ENCODE assay signal across 22 cellular contexts in the genomic region with DNA sequence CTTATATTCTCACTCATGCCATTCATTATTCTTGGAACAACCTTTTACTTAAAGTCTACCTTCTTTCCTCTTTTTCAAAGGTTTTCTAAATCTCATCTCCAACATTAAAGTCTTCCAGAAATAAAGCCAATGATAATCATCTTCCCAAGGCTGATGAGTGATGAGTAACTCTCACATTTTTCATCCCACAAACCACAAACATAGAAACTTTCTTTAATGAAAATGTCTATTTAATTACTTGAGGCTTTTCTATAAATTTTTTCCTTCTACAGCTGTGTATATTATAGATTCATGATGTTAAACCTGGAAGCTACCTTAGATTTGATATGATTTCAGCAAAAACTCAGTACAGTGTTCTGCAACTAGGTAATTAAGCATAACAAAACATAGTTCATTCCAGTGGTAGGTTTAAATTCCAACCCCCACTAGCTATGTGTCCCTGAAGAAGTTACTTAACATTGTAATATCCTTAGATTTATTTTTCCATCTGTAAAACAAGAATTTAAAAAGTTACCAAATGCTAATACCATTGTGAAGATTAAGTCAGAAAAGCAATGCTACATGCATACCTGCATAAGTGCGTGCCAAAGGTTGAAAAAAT.
DNase-seq lines count a peak whose midpoint lies in the region; ATAC-seq and TF ChIP-seq lines count a peak whose summit lies in the region.
"Had no signal": no experiment of that assay in that cellular context is flagged by ENCODE, and none has a peak within 500 bp of the region (broad histone marks: within the 10 kb centered on the region; RNA-seq: fewer than 3 reads in every experiment).

No MANE protein-coding gene starts in this region.

- TF ChIP-seq CTCF in Peyer's patch (IDR thresholded peaks at IDR 0.05): no peak

- DNase-seq in A172 (ENCODE audit: low spot score): peak; percentile 26
- DNase-seq in EH (ENCODE audit: low read depth): peak; percentile 67
- DNase-seq in NCI-H226: peak; percentile 8
- peak; percentile 70 for DNase-seq in iris pigment epithelial cell (ENCODE audit: low read depth)
- DNase-seq in NCI-H1417 (lab: John Stamatoyannopoulos, UW): no peak
- no peak for DNase-seq in Peyer's patch
- no peak for DNase-seq in NCI-H187 (lab: John Stamatoyannopoulos, UW)
- DNase-seq: C1 segment of cervical spinal cord; CD8-positive, alpha-beta memory T cell; DMS79 treated with DMSO at 0.1 percent for 48 hours; GF-D8; HCEC 1CT; NCI-H1105 treated with DMSO at 0.1 percent for 48 hours; NCI-H1930; NCI-H345; NCI-H524 treated with DMSO at 0.1 percent for 48 hours; PC-9; SW 1271 had no signal

- H3K36me3 ChIP-seq in Peyer's patch: no peaks in the 10 kb centered on the region
- H3K36me3 ChIP-seq: SJSA1 had no signal

- ATAC-seq in HG02884 (IDR thresholded peaks at IDR 0.05; ENCODE audit: unreplicated experiment): no peak
- ATAC-seq: GM23338, K562 had no signal

- no peaks in the 10 kb centered on the region for H3K4me1 ChIP-seq in Peyer's patch

- H3K9me3 ChIP-seq in Peyer's patch: no peaks in the 10 kb centered on the region
- H3K9me3 ChIP-seq: SJSA1 had no signal

- H3K27me3 ChIP-seq in Peyer's patch: no peaks in the 10 kb centered on the region
- H3K27me3 ChIP-seq: SJSA1 had no signal

- no peak for TF ChIP-seq POLR2A in Peyer's patch (IDR thresholded peaks at IDR 0.05)

- no peak overlapping the region for H3K27ac ChIP-seq in Peyer's patch
- H3K27ac ChIP-seq: PC-9, SJSA1 had no signal

- no peak overlapping the region for H3K4me3 ChIP-seq in Peyer's patch
- H3K4me3 ChIP-seq: GM23338, K562, PC-9, SJSA1 had no signal

Comparison
In these comparisons a context has a peak if more than half of its experiments do, and no peak if none do; other contexts are left out.
1. DNase-seq: peak in A172 (single experiment), EH (single experiment), NCI-H226 (single experiment) and iris pigment epithelial cell (single experiment); none in NCI-H1417 (0 of 3), Peyer's patch (0 of 3) and NCI-H187 (0 of 2).